14 cellular contexts compared by ENCODE assay signal in genomic region chr15:77144028-77144427, GRCh38.
DNase-seq lines count a peak whose midpoint lies in the region; ATAC-seq and TF ChIP-seq lines count a peak whose summit lies in the region.
"Had no signal": no experiment of that assay in that cellular context is flagged by ENCODE, and none has a peak within 500 bp of the region (broad histone marks: within the 10 kb centered on the region; RNA-seq: fewer than 3 reads in every experiment).

No MANE protein-coding gene starts in this region.

- peaks cover 59% of the 10 kb centered on the region for H3K36me3 Mint-ChIP-seq in stimulated activated naive CD8-positive, alpha-beta T cell treated with anti-CD3 and anti-CD28 coated beads, Interleukin-15, Interleukin-2, amounts not matched to agents 100 ng/mL and 50 ng/mL, for 24 hours (ENCODE audit: low read depth)
- H3K36me3 Mint-ChIP-seq in natural killer cell treated with Interleukin-12 subunit alpha and Interleukin-12 subunit beta and Interleukin-15 and Interleukin-18, amount 100 ng/mL, for 72 hours, result no peaks in the 10 kb centered on the region

- DNase-seq in stimulated activated naive CD8-positive, alpha-beta T cell treated with anti-CD3 and anti-CD28 coated beads, Interleukin-15, Interleukin-2, amounts not matched to agents 100 U/mL and 50 U/mL, for 24 hours, result no peak
- no peak for DNase-seq in natural killer cell treated with Interleukin-12 subunit alpha and Interleukin-12 subunit beta and Interleukin-15 and Interleukin-18, amount 100 ng/mL, for 72 hours (ENCODE audit: low spot score)
- DNase-seq in NCI-H2029 treated with DMSO at 0.1 percent for 48 hours (lab: John Stamatoyannopoulos, UW), result no peak
- no peak for DNase-seq in SW480 (ENCODE audit: low spot score)
- DNase-seq in activated naive CD4-positive, alpha-beta T cell treated with anti-CD3 and anti-CD28 coated beads, Interleukin-2, amount 50 U/mL, for 16 hours, result no peak
- DNase-seq in GM10266 (ENCODE audit: extremely low spot score), result no peak
- DNase-seq: activated CD4-positive, alpha-beta T cell treated with anti-CD3 and anti-CD28 coated beads, Interleukin-2, amount 10 ng/mL, durations not matched to agents 24 days and 14 days; midbrain; NCI-H1930; testis had no signal

- H3K9me3 Mint-ChIP-seq in stimulated activated naive CD8-positive, alpha-beta T cell treated with anti-CD3 and anti-CD28 coated beads, Interleukin-15, Interleukin-2, amounts not matched to agents 100 ng/mL and 50 ng/mL, for 24 hours, result peaks cover 10% of the 10 kb centered on the region
- H3K9me3 Mint-ChIP-seq in natural killer cell treated with Interleukin-12 subunit alpha and Interleukin-12 subunit beta and Interleukin-15 and Interleukin-18, amount 100 ng/mL, for 72 hours, result no peaks in the 10 kb centered on the region

- no peak for TF ChIP-seq CTCF in GM10266 (IDR thresholded peaks at IDR 0.05; ENCODE audit: control insufficient read depth, insufficient read depth, low read depth, missing control alignments)

- no peak overlapping the region for H3K4me3 Mint-ChIP-seq in stimulated activated naive CD8-positive, alpha-beta T cell treated with anti-CD3 and anti-CD28 coated beads, Interleukin-15, Interleukin-2, amounts not matched to agents 100 ng/mL and 50 ng/mL, for 24 hours
- H3K4me3 Mint-ChIP-seq in natural killer cell treated with Interleukin-12 subunit alpha and Interleukin-12 subunit beta and Interleukin-15 and Interleukin-18, amount 100 ng/mL, for 72 hours, result peak overlapping the region; percentile 30
- H3K4me3 Mint-ChIP-seq: activated CD4-positive, alpha-beta T cell treated with anti-CD3 and anti-CD28 coated beads, Interleukin-2, amount 10 ng/mL, durations not matched to agents 24 days and 14 days; activated naive CD4-positive, alpha-beta T cell treated with anti-CD3 and anti-CD28 coated beads, Interleukin-2, amount 50 U/mL, for 24 hours had no signal

- H3K27me3 Mint-ChIP-seq in stimulated activated naive CD8-positive, alpha-beta T cell treated with anti-CD3 and anti-CD28 coated beads, Interleukin-15, Interleukin-2, amounts not matched to agents 100 ng/mL and 50 ng/mL, for 24 hours, result no peaks in the 10 kb centered on the region
- H3K27me3 Mint-ChIP-seq in natural killer cell treated with Interleukin-12 subunit alpha and Interleukin-12 subunit beta and Interleukin-15 and Interleukin-18, amount 100 ng/mL, for 72 hours, result no peaks in the 10 kb centered on the region
- H3K27me3 Mint-ChIP-seq: activated CD4-positive, alpha-beta T cell treated with anti-CD3 and anti-CD28 coated beads, Interleukin-2, amount 10 ng/mL, durations not matched to agents 24 days and 14 days; activated naive CD4-positive, alpha-beta T cell treated with anti-CD3 and anti-CD28 coated beads, Interleukin-2, amount 50 U/mL, for 24 hours had no signal

- H3K27ac Mint-ChIP-seq in stimulated activated naive CD8-positive, alpha-beta T cell treated with anti-CD3 and anti-CD28 coated beads, Interleukin-15, Interleukin-2, amounts not matched to agents 100 ng/mL and 50 ng/mL, for 24 hours, result peak overlapping the region; percentile 72
- peak overlapping the region; percentile 3 to 37 for H3K27ac Mint-ChIP-seq in natural killer cell treated with Interleukin-12 subunit alpha and Interleukin-12 subunit beta and Interleukin-15 and Interleukin-18, amount 100 ng/mL, for 72 hours
- H3K27ac Mint-ChIP-seq: activated CD4-positive, alpha-beta T cell treated with anti-CD3 and anti-CD28 coated beads, Interleukin-2, amount 10 ng/mL, durations not matched to agents 24 days and 14 days; activated naive CD4-positive, alpha-beta T cell treated with anti-CD3 and anti-CD28 coated beads, Interleukin-2, amount 50 U/mL, for 24 hours had no signal

- ATAC-seq in stimulated activated naive CD8-positive, alpha-beta T cell treated with anti-CD3 and anti-CD28 coated beads, Interleukin-15, Interleukin-2, amounts not matched to agents 100 U/mL and 50 U/mL, for 24 hours, result no peak
- no peak for ATAC-seq in natural killer cell treated with Interleukin-12 subunit alpha and Interleukin-12 subunit beta and Interleukin-15 and Interleukin-18, amount 100 ng/mL, for 72 hours

- peak overlapping the region; percentile 1 for H3K27ac ChIP-seq in cingulate gyrus (ENCODE audit: low read depth, low read length)
- H3K27ac ChIP-seq: C4-2B had no signal

- peaks cover 15% of the 10 kb centered on the region for H3K4me1 Mint-ChIP-seq in stimulated activated naive CD8-positive, alpha-beta T cell treated with anti-CD3 and anti-CD28 coated beads, Interleukin-15, Interleukin-2, amounts not matched to agents 100 ng/mL and 50 ng/mL, for 24 hours (ENCODE audit: low read depth)
- peaks cover 15 to 26% of the 10 kb centered on the region in 2 donors for H3K4me1 Mint-ChIP-seq in natural killer cell treated with Interleukin-12 subunit alpha and Interleukin-12 subunit beta and Interleukin-15 and Interleukin-18, amount 100 ng/mL, for 72 hours (ENCODE audit: low read depth in 2 of 2)
